ENCODE assay signal across 16 cellular contexts in the genomic region with DNA sequence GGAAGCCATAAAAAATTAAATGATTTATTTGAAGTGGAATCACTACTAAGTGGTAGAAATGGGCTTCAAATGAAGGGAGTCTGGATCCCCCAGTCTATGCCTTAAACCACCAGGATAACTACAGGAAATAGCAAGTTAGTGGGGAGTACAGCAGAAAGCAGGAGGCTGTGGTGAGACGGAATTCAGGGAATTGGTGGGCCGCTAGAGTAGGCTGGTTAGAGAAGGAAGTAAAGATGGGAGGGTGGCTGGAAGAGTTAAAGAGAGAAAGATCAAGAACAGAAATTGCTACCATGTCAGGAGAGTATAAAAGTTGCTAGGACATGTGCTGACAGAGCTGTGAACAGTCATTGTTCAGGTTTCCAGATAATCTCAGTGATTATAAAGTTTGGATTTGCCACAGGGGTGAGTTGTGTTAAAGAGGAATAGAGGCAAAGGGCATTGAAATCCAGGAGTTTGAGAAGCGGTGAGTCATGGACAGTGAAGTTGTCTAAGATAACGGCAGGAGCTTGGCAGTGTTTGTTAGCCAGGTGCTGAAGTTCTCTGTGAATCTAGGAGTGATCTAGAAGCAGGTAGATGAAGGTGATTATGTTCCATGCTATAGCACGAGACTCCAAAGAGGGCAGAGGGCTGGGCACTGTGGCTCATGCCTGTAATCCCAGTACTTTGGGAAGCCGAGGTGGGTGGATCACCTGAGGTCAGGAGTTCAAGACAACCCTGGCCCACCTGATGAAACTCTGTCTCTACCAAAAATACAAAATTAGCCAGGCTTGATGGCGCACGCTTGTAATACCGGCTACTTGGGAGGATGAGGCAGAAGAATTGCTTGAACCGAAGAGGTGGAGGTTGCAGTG. TPM values are rescaled to one million over a fixed set of nuclear protein-coding genes. Genes with fewer than 3 reads are reported as not detected.
DNase-seq lines count a peak whose midpoint lies in the region; TF ChIP-seq lines count a peak whose summit lies in the region.
"Had no signal": no experiment of that assay in that cellular context is flagged by ENCODE, and none has a peak within 500 bp of the region (broad histone marks: within the 10 kb centered on the region; RNA-seq: fewer than 3 reads in every experiment).

No MANE protein-coding gene starts in this region.

- peaks cover 19% of the 10 kb centered on the region for H3K4me1 Mint-ChIP-seq in activated T-cell treated with anti-CD3 and anti-CD28 coated beads, Interleukin-2, amount 50 U/mL, for 24 hours (ENCODE audit: low read depth)

- H3K36me3 Mint-ChIP-seq in activated T-cell treated with anti-CD3 and anti-CD28 coated beads, Interleukin-2, amount 50 U/mL, for 24 hours (ENCODE audit: low read depth), result no peaks in the 10 kb centered on the region

- no peaks in the 10 kb centered on the region for H3K9me3 Mint-ChIP-seq in activated T-cell treated with anti-CD3 and anti-CD28 coated beads, Interleukin-2, amount 50 U/mL, for 24 hours
- H3K9me3 Mint-ChIP-seq: activated CD8-positive, alpha-beta T cell treated with anti-CD3 and anti-CD28 coated beads for 36 hours had no signal

- no peak for TF ChIP-seq CTCF in adrenal gland (IDR thresholded peaks at IDR 0.05)

- H3K4me3 Mint-ChIP-seq in activated T-cell treated with anti-CD3 and anti-CD28 coated beads, Interleukin-2, amount 50 U/mL, for 24 hours, result no peak overlapping the region
- H3K4me3 Mint-ChIP-seq: activated CD8-positive, alpha-beta T cell treated with anti-CD3 and anti-CD28 coated beads for 36 hours had no signal

- 83 to 87% (median 85%) methylated on average over 10 of the region's 10 CpGs for WGBS in adrenal gland, 4 donors

- H3K4me3 ChIP-seq in adrenal gland (no peak overlapping the region), skeletal muscle tissue (ENCODE audit: low read length in 3 of 3) (no peak overlapping the region)
- H3K4me3 ChIP-seq: gastrocnemius medialis, suprapubic skin had no signal

- H3K27ac ChIP-seq in adrenal gland, result peak overlapping the region in 3 of 5 donors; percentile 18 to 83 (median 73)
- H3K27ac ChIP-seq in skeletal muscle tissue (ENCODE audit: low read depth, low read length), result peak overlapping the region; percentile 46
- H3K27ac ChIP-seq: gastrocnemius medialis, suprapubic skin had no signal

- peaks cover 9% of the 10 kb centered on the region for H3K27me3 Mint-ChIP-seq in activated T-cell treated with anti-CD3 and anti-CD28 coated beads, Interleukin-2, amount 50 U/mL, for 24 hours

- no peak for TF ChIP-seq POLR2A in adrenal gland (IDR thresholded peaks at IDR 0.05)

- H3K36me3 ChIP-seq in adrenal gland (replicated peaks in 1 of 2) (no peaks in the 10 kb centered on the region), skeletal muscle tissue (ENCODE audit: control insufficient read depth in 3 of 3, insufficient read depth in 3 of 3, low read length in 3 of 3) (no peaks in the 10 kb centered on the region)
- H3K36me3 ChIP-seq: gastrocnemius medialis, suprapubic skin had no signal

- no peak overlapping the region for H3K27ac Mint-ChIP-seq in activated T-cell treated with anti-CD3 and anti-CD28 coated beads, Interleukin-2, amount 50 U/mL, for 24 hours
- H3K27ac Mint-ChIP-seq: activated CD8-positive, alpha-beta T cell treated with anti-CD3 and anti-CD28 coated beads for 36 hours had no signal

- intact Hi-C loops in adrenal gland (cut with DNase I), result no loop called here

- no peaks in the 10 kb centered on the region for H3K27me3 ChIP-seq in adrenal gland
- H3K27me3 ChIP-seq in skeletal muscle tissue (ENCODE audit: control insufficient read depth in 3 of 3, insufficient read depth in 3 of 3, low read length in 3 of 3), result no peaks in the 10 kb centered on the region
- H3K27me3 ChIP-seq: gastrocnemius medialis, suprapubic skin had no signal

- DNase-seq in HT-29 (ENCODE audit: low spot score) (peak; percentile 47), adrenal gland (peak in 1 of 7 donors; percentile 32), iris pigment epithelial cell (ENCODE audit: low read depth) (peak; percentile 61), GF-D8 (lab: John Stamatoyannopoulos, UW) (no peak), NCI-H2107 treated with DMSO at 0.1 percent for 48 hours (lab: John Stamatoyannopoulos, UW; ENCODE audit: unreplicated experiment) (no peak)
- DNase-seq in activated T-cell treated with anti-CD3 and anti-CD28 coated beads, Interleukin-2, amount 50 U/mL, for 1 hour, result no peak
- no peak for DNase-seq in activated T-cell treated with anti-CD3 and anti-CD28 coated beads, Interleukin-2, amount 50 U/mL, for 24 hours
- DNase-seq: activated CD8-positive, alpha-beta T cell treated with anti-CD3 and anti-CD28 coated beads for 36 hours; activated gamma-delta T cell; DMS79 treated with DMSO at 0.1 percent for 48 hours; effector CD8-positive, alpha-beta T cell; gastrocnemius medialis; NCI-H2171 treated with DMSO at 0.1 percent for 48 hours; posterior cingulate gyrus had no signal

- no peak overlapping the region for H3K9ac ChIP-seq in skeletal muscle tissue (ENCODE audit: low read depth in 1 of 3, low read length in 3 of 3)

- H3K9me3 ChIP-seq in adrenal gland (replicated peaks in 1 of 3) (no peaks in the 10 kb centered on the region), skeletal muscle tissue (ENCODE audit: control insufficient read depth in 3 of 3, low read length in 3 of 3) (no peaks in the 10 kb centered on the region)
- H3K9me3 ChIP-seq: gastrocnemius medialis, suprapubic skin had no signal

- H3K4me1 ChIP-seq in adrenal gland (replicated peaks in 1 of 2) (peaks cover 29 to 54% of the 10 kb centered on the region in 2 donors), skeletal muscle tissue (ENCODE audit: control insufficient read depth in 3 of 3, insufficient read depth in 3 of 3, low read length in 3 of 3) (peaks cover 0 to 4% (median 0%) of the 10 kb centered on the region in 3 donors)
- H3K4me1 ChIP-seq: gastrocnemius medialis had no signal

RNA-seq across cellular contexts. Expression of gene HINT3, which starts 13.7 kb away (rescaled TPM):
- 7.1 and 8.9 TPM in 2 replicates for total RNA-seq in HT-29 (2014; rRNA removed; shearing (Covaris generic))
- total RNA-seq in adrenal gland (10 to 100 TPM; 23.4 to 39.3 (median 30.9) TPM), skeletal muscle tissue (18.8 TPM)
- 10 to 100 TPM in 1 of 3 donors, 1 to 10 TPM in 2; 4.7 to 40.6 (median 7.7) TPM for polyA plus RNA-seq in adrenal gland

RNA-seq across cellular contexts. Expression of gene TRMT11, which starts 43.4 kb away (rescaled TPM):
- 13.8 and 16.6 TPM in 2 replicates for total RNA-seq in HT-29 (2014; rRNA removed; shearing (Covaris generic))
- total RNA-seq in adrenal gland (10 to 100 TPM; 10.9 to 24.0 (median 17.9) TPM), skeletal muscle tissue (21.4 TPM)
- 10 to 100 TPM in 2 of 3 donors, 1 to 10 TPM in 1; 9.7 to 21.3 (median 12.5) TPM for polyA plus RNA-seq in adrenal gland

Comparison
In these comparisons a context has a peak if more than half of its experiments do, and no peak if none do; other contexts are left out.
1. DNase-seq: peak in HT-29 (single experiment) and iris pigment epithelial cell (single experiment); none in activated T-cell treated with anti-CD3 and anti-CD28 coated beads, Interleukin-2, amount 50 U/mL, for 1 hour (single experiment), GF-D8 (single experiment), NCI-H2107 treated with DMSO at 0.1 percent for 48 hours (single experiment) and activated T-cell treated with anti-CD3 and anti-CD28 coated beads, Interleukin-2, amount 50 U/mL, for 24 hours (single experiment).